Comparison of ENCODE assay signal across 9 cellular contexts in genomic region chr22:40535642-40536041, GRCh38.
DNase-seq lines count a peak whose midpoint lies in the region; ATAC-seq lines count a peak whose summit lies in the region.
"Had no signal": no experiment of that assay in that cellular context is flagged by ENCODE, and none has a peak within 500 bp of the region (broad histone marks: within the 10 kb centered on the region; RNA-seq: fewer than 3 reads in every experiment).

No MANE protein-coding gene starts in this region.

- no peaks in the 10 kb centered on the region for H3K9me3 ChIP-seq in SK-N-MC (ENCODE audit: low read depth, low read length)

- no peak overlapping the region for H3K9ac ChIP-seq in SK-N-MC (ENCODE audit: insufficient read length)

- no peaks in the 10 kb centered on the region for H3K27me3 Mint-ChIP-seq in T-helper 1 cell treated with Interleukin-12 subunit alpha and Interleukin-12 subunit beta and Interleukin-4 antibody, amounts not matched to agents 30 μg/mL and 1 μg/mL, for 36 hours (ENCODE audit: low read depth)
- H3K27me3 Mint-ChIP-seq in stimulated activated memory B cell treated with anti-CD40 and anti-IgM and Interleukin-4, amounts not matched to agents 10 μg/mL and 1 μg/mL and 100 μg/mL, for 72 hours: no peaks in the 10 kb centered on the region

- no peak overlapping the region for H3K4me3 ChIP-seq in SK-N-MC

- peak overlapping the region; percentile 98 for H3K27ac ChIP-seq in SK-N-MC

- peak overlapping the region; percentile 39 for H3K27ac Mint-ChIP-seq in T-helper 1 cell treated with Interleukin-12 subunit alpha and Interleukin-12 subunit beta and Interleukin-4 antibody, amounts not matched to agents 30 μg/mL and 1 μg/mL, for 36 hours
- H3K27ac Mint-ChIP-seq in stimulated activated memory B cell treated with anti-CD40 and anti-IgM and Interleukin-4, amounts not matched to agents 10 μg/mL and 1 μg/mL and 100 μg/mL, for 72 hours: peak overlapping the region; percentile 76

- peaks cover 46% of the 10 kb centered on the region for H3K4me1 Mint-ChIP-seq in T-helper 1 cell treated with Interleukin-12 subunit alpha and Interleukin-12 subunit beta and Interleukin-4 antibody, amounts not matched to agents 30 μg/mL and 1 μg/mL, for 36 hours (ENCODE audit: low read depth)
- H3K4me1 Mint-ChIP-seq in stimulated activated memory B cell treated with anti-CD40 and anti-IgM and Interleukin-4, amounts not matched to agents 10 μg/mL and 1 μg/mL and 100 μg/mL, for 72 hours: peaks cover 41% of the 10 kb centered on the region

- no peak for DNase-seq in T-helper 1 cell
- no peak for DNase-seq in SK-N-MC (ENCODE audit: low read depth, low spot score)
- peak; percentile 6 for DNase-seq in ecto neural progenitor cell (ENCODE audit: low spot score)
- no peak for DNase-seq in NCI-H2171 (lab: John Stamatoyannopoulos, UW)
- no peak for DNase-seq in stimulated activated CD4-positive, alpha-beta T cell treated with anti-CD3 and anti-CD28 coated beads, Interleukin-2, amount 100 ng/mL, for 24 hours
- DNase-seq: kidney glomerular epithelial cell had no signal

- H3K4me3 Mint-ChIP-seq in T-helper 1 cell treated with Interleukin-12 subunit alpha and Interleukin-12 subunit beta and Interleukin-4 antibody, amounts not matched to agents 30 μg/mL and 1 μg/mL, for 36 hours: no peak overlapping the region
- no peak overlapping the region for H3K4me3 Mint-ChIP-seq in stimulated activated memory B cell treated with anti-CD40 and anti-IgM and Interleukin-4, amounts not matched to agents 10 μg/mL and 1 μg/mL and 100 μg/mL, for 72 hours

- H3K36me3 Mint-ChIP-seq in T-helper 1 cell treated with Interleukin-12 subunit alpha and Interleukin-12 subunit beta and Interleukin-4 antibody, amounts not matched to agents 30 μg/mL and 1 μg/mL, for 36 hours (ENCODE audit: low read depth): peaks cover 2% of the 10 kb centered on the region
- H3K36me3 Mint-ChIP-seq in stimulated activated memory B cell treated with anti-CD40 and anti-IgM and Interleukin-4, amounts not matched to agents 10 μg/mL and 1 μg/mL and 100 μg/mL, for 72 hours: no peaks in the 10 kb centered on the region

- ATAC-seq in stimulated activated memory B cell treated with anti-CD40 and anti-IgM and Interleukin-4, amounts not matched to agents 10 μg/mL and 1 μg/mL and 100 μg/mL, for 72 hours: no peak
- no peak for ATAC-seq in HG03095 (IDR thresholded peaks at IDR 0.05; ENCODE audit: unreplicated experiment)

- no peaks in the 10 kb centered on the region for H3K36me3 ChIP-seq in SK-N-MC (ENCODE audit: insufficient read depth, low read length)

- no peaks in the 10 kb centered on the region for H3K9me3 Mint-ChIP-seq in T-helper 1 cell treated with Interleukin-12 subunit alpha and Interleukin-12 subunit beta and Interleukin-4 antibody, amounts not matched to agents 30 μg/mL and 1 μg/mL, for 36 hours
- H3K9me3 Mint-ChIP-seq in stimulated activated memory B cell treated with anti-CD40 and anti-IgM and Interleukin-4, amounts not matched to agents 10 μg/mL and 1 μg/mL and 100 μg/mL, for 72 hours: no peaks in the 10 kb centered on the region
